In genomic region chr21:26934383-26934782, GRCh38 we compare ENCODE assay signal across 16 cellular contexts. TPM values are rescaled to one million over a fixed set of nuclear protein-coding genes. Genes with fewer than 3 reads are reported as not detected.
DNase-seq lines count a peak whose midpoint lies in the region; ATAC-seq and TF ChIP-seq lines count a peak whose summit lies in the region.
"Had no signal": no experiment of that assay in that cellular context is flagged by ENCODE, and none has a peak within 500 bp of the region (broad histone marks: within the 10 kb centered on the region; RNA-seq: fewer than 3 reads in every experiment).

No MANE protein-coding gene starts in this region.

- intact Hi-C loops in posterior vena cava (cut with DNase I): no loop called here

- peaks cover 17% of the 10 kb centered on the region for H3K4me1 Mint-ChIP-seq in chondrocyte (ENCODE audit: low read depth)

- peaks cover 23% of the 10 kb centered on the region for H3K36me3 Mint-ChIP-seq in chondrocyte (ENCODE audit: low read depth)

- no peak for ATAC-seq in GM21529 (IDR thresholded peaks at IDR 0.05; ENCODE audit: unreplicated experiment)
- ATAC-seq in HG03457 (IDR thresholded peaks at IDR 0.05; ENCODE audit: unreplicated experiment): no peak

- H3K4me3 Mint-ChIP-seq in chondrocyte (ENCODE audit: unreplicated experiment): no peak overlapping the region

- H3K27ac Mint-ChIP-seq in chondrocyte (ENCODE audit: unreplicated experiment): no peak overlapping the region

- TF ChIP-seq CTCF in chondrocyte (IDR thresholded peaks at IDR 0.05): no peak

- DNase-seq in Daoy (ENCODE audit: low read depth) (peak; percentile 14), chondrocyte (ENCODE audit: low spot score) (peak; percentile 71), posterior vena cava (ENCODE audit: low spot score) (peak; percentile 75), NCI-H510A treated with DMSO at 0.1 percent for 48 hours (lab: John Stamatoyannopoulos, UW) (no peak)
- DNase-seq: ACHN, MV-4-11, NCI-H1105, NCI-H1436 treated with DMSO at 0.1 percent for 48 hours, NCI-H187 treated with DMSO at 0.1 percent for 48 hours, NCI-H2171 treated with DMSO at 0.1 percent for 48 hours, NCI-H345, NCI-H748 treated with DMSO at 0.1 percent for 48 hours, Right ventricle myocardium superior had no signal

- no peaks in the 10 kb centered on the region for H3K27me3 Mint-ChIP-seq in chondrocyte (ENCODE audit: low read depth)

- H3K9me3 Mint-ChIP-seq in chondrocyte (ENCODE audit: low read depth): no peaks in the 10 kb centered on the region

TF ChIP-seq in PFSK-1, 5 proteins besides CTCF, POLR2A, EP300 and RAD21:
- TF ChIP-seq SIN3A (IDR thresholded peaks at IDR 0.05; ENCODE audit: borderline replicate concordance, insufficient read depth, low read length) (no peak), FOXP2 (optimal IDR thresholded peaks at IDR 0.05; ENCODE audit: borderline replicate concordance, extremely low read depth, extremely low read length, insufficient read depth) (peak; percentile 23)

RNA-seq across cellular contexts. Expression of gene ADAMTS5, which starts 32.5 kb away (rescaled TPM):
- 2.4 and 3.1 TPM in 2 replicates for total RNA-seq in Daoy (2014; rRNA removed; shearing (Covaris generic))
- polyA plus RNA-seq in PFSK-1 (2012; ENCODE audit: insufficient read length, low read depth): 1.0 TPM
- total RNA-seq in chondrocyte: 28.8 to 52.2 TPM (median 30.4 TPM) in 3 replicates
- total RNA-seq in posterior vena cava: 10 to 100 TPM; 20.4 to 42.9 TPM
